In genomic region chr6:89917801-89918366, GRCh38 we compare ENCODE assay signal across 34 cellular contexts. TPM values are rescaled to one million over a fixed set of nuclear protein-coding genes. Genes with fewer than 3 reads are reported as not detected.
"Had no signal": no experiment of that assay in that cellular context is flagged by ENCODE, and none has a peak within 500 bp of the region (broad histone marks: within the 10 kb centered on the region; RNA-seq: fewer than 3 reads in every experiment).

No MANE protein-coding gene starts in this region.

- H3K27me3 ChIP-seq: right atrium auricular region, transverse colon had no signal

- DNase-seq: dermis blood vessel endothelial cell; effector memory CD4-positive, alpha-beta T cell; esophagus squamous epithelium; foreskin melanocyte; glutamatergic neuron; heart right ventricle; hippocampal formation; kidney glomerular epithelial cell; left colon; left ventricle myocardium superior; lower lobe of right lung; natural killer cell; stimulated activated CD4-positive, alpha-beta T cell treated with anti-CD3 and anti-CD28 coated beads, Interleukin-12 subunit alpha, Interleukin-12 subunit beta, amount 100 ng/mL, for 4 hours; stimulated activated CD4-positive, alpha-beta T cell treated with anti-CD3 and anti-CD28 coated beads, Interleukin-1b, Interleukin-23, amount 100 ng/mL, for 48 hours; stimulated activated CD4-positive, alpha-beta T cell treated with anti-CD3 and anti-CD28 coated beads, Interleukin-4, amount 100 ng/mL, for 1 hour; stimulated activated CD8-positive, alpha-beta memory T cell treated with anti-CD3 and anti-CD28 coated beads, Interleukin-4, amount 100 ng/mL, for 48 hours; stimulated activated naive CD4-positive, alpha-beta T cell; stimulated activated naive CD8-positive, alpha-beta T cell treated with anti-CD3 and anti-CD28 coated beads, Interleukin-15, amount 100 ng/mL, for 72 hours; transverse colon had no signal

- H3K27ac Mint-ChIP-seq: natural killer cell, progenitor cell of endocrine pancreas had no signal

- H3K4me3 ChIP-seq: coronary artery, esophagus squamous epithelium, heart right ventricle, lower lobe of right lung, right atrium auricular region, smooth muscle cell, suprapubic skin, transverse colon had no signal

- H3K27ac ChIP-seq: coronary artery, esophagus squamous epithelium, heart right ventricle, lower lobe of right lung, parathyroid adenoma, right atrium auricular region, suprapubic skin, transverse colon had no signal

- H3K27me3 Mint-ChIP-seq: progenitor cell of endocrine pancreas; stimulated activated naive CD8-positive, alpha-beta T cell treated with anti-CD3 and anti-CD28 coated beads, Interleukin-15, amount 100 ng/mL, for 72 hours had no signal

- H3K4me1 ChIP-seq: esophagus squamous epithelium, heart right ventricle, lower lobe of right lung, parathyroid adenoma, right atrium auricular region, suprapubic skin, transverse colon had no signal

- H3K4me3 Mint-ChIP-seq: natural killer cell; stimulated activated naive CD8-positive, alpha-beta T cell treated with anti-CD3 and anti-CD28 coated beads, Interleukin-15, amount 100 ng/mL, for 72 hours had no signal

- H3K4me1 Mint-ChIP-seq: natural killer cell had no signal

- H2AFZ ChIP-seq: parathyroid adenoma had no signal

- H3K79me2 ChIP-seq: parathyroid adenoma had no signal

- H3K4me2 ChIP-seq: smooth muscle cell had no signal

- H3K36me3 ChIP-seq: esophagus squamous epithelium, heart right ventricle, lower lobe of right lung, right atrium auricular region, suprapubic skin, transverse colon had no signal

- FAIRE-seq: endothelial cell of umbilical vein, islet of Langerhans had no signal

- ATAC-seq: heart right ventricle; left colon; left ventricle myocardium superior; natural killer cell; sciatic nerve; stimulated activated naive CD8-positive, alpha-beta T cell treated with anti-CD3 and anti-CD28 coated beads, Interleukin-15, amount 100 ng/mL, for 72 hours had no signal

- H3K9ac ChIP-seq: parathyroid adenoma had no signal

RNA-seq across cellular contexts. Expression of gene GJA10, which starts 23.6 kb away (rescaled TPM):
- total RNA-seq: dermis blood vessel endothelial cell, endothelial cell of umbilical vein, epithelial cell of proximal tubule, esophagus squamous epithelium, heart right ventricle, left colon, left ventricle myocardium superior, lower lobe of right lung, mononuclear cell, natural killer cell, osteoblast, progenitor cell of endocrine pancreas, right atrium auricular region, sciatic nerve, smooth muscle cell, suprapubic skin, transverse colon, urinary bladder had no signal
- polyA plus RNA-seq: endothelial cell of umbilical vein, heart right ventricle, neural cell, smooth muscle cell, thymus, urinary bladder had no signal
